9 cellular contexts compared by ENCODE assay signal in genomic region chr1:23561813-23562100, GRCh38. TPM values are rescaled to one million over a fixed set of nuclear protein-coding genes. Genes with fewer than 3 reads are reported as not detected.
DNase-seq lines count a peak whose midpoint lies in the region; TF ChIP-seq lines count a peak whose summit lies in the region.
"Had no signal": no experiment of that assay in that cellular context is flagged by ENCODE, and none has a peak within 500 bp of the region (broad histone marks: within the 10 kb centered on the region; RNA-seq: fewer than 3 reads in every experiment).

No MANE protein-coding gene starts in this region.

- H3K9me3 ChIP-seq in mucosa of stomach (ENCODE audit: control insufficient read depth, low read length) = no peaks in the 10 kb centered on the region
- no peaks in the 10 kb centered on the region for H3K9me3 ChIP-seq in effector memory CD4-positive, alpha-beta T cell (ENCODE audit: control insufficient read depth, low read length)

- CTCF ChIA-PET in activated CD4-positive, alpha-beta T cell treated with anti-CD3 and anti-CD28 coated beads, Interleukin-2, amount 10 ng/mL, durations not matched to agents 7 days and 5 days (lab: Charles Lee) = no interaction called here

- H3K36me3 ChIP-seq in mucosa of stomach (ENCODE audit: control insufficient read depth, insufficient read depth, low read length) = peaks cover 8% of the 10 kb centered on the region
- H3K36me3 ChIP-seq in effector memory CD4-positive, alpha-beta T cell (ENCODE audit: control insufficient read depth, insufficient read depth, low read length) = no peaks in the 10 kb centered on the region

- no peaks in the 10 kb centered on the region for H3K9me3 Mint-ChIP-seq in activated CD4-positive, alpha-beta T cell treated with anti-CD3 and anti-CD28 coated beads, Interleukin-2, amount 10 ng/mL, durations not matched to agents 7 days and 5 days
- H3K9me3 Mint-ChIP-seq in type B pancreatic cell = no peaks in the 10 kb centered on the region

- no peak for TF ChIP-seq CTCF in cardiac fibroblast (IDR thresholded peaks at IDR 0.05; ENCODE audit: low read depth, low read length)
- no peak for TF ChIP-seq CTCF in type B pancreatic cell (conservative IDR thresholded peaks at IDR 0.05)

- POLR2A ChIA-PET in activated CD4-positive, alpha-beta T cell treated with anti-CD3 and anti-CD28 coated beads, Interleukin-2, amount 10 ng/mL, durations not matched to agents 7 days and 5 days (lab: Charles Lee) = no interaction called here

- no peaks in the 10 kb centered on the region for H3K27me3 ChIP-seq in mucosa of stomach (ENCODE audit: control insufficient read depth, insufficient read depth, low read length)
- H3K27me3 ChIP-seq in effector memory CD4-positive, alpha-beta T cell (replicated peaks; ENCODE audit: control insufficient read depth, insufficient read depth, low read length, poor library complexity, severe bottlenecking) = no peaks in the 10 kb centered on the region

- peaks cover 55% of the 10 kb centered on the region for H3K4me1 ChIP-seq in mucosa of stomach (ENCODE audit: control insufficient read depth, insufficient read depth, low read length)
- H3K4me1 ChIP-seq in effector memory CD4-positive, alpha-beta T cell (ENCODE audit: control insufficient read depth, insufficient read depth, low read length, poor library complexity, severe bottlenecking) = peaks cover 8% of the 10 kb centered on the region

- H3K27ac Mint-ChIP-seq in activated CD4-positive, alpha-beta T cell treated with anti-CD3 and anti-CD28 coated beads, Interleukin-2, amount 10 ng/mL, durations not matched to agents 7 days and 5 days = peak overlapping the region; percentile 25
- peak overlapping the region; percentile 99 for H3K27ac Mint-ChIP-seq in type B pancreatic cell

- peaks cover 56% of the 10 kb centered on the region for H3K4me1 Mint-ChIP-seq in activated CD4-positive, alpha-beta T cell treated with anti-CD3 and anti-CD28 coated beads, Interleukin-2, amount 10 ng/mL, durations not matched to agents 7 days and 5 days
- H3K4me1 Mint-ChIP-seq in type B pancreatic cell (ENCODE audit: unreplicated experiment) = peaks cover 54% of the 10 kb centered on the region

- H3K4me3 ChIP-seq in cardiac fibroblast (replicated peaks in 1 of 2; ENCODE audit: low read depth in 2 of 2, low read length in 2 of 2) (no peak overlapping the region), mucosa of stomach (ENCODE audit: low read length) (no peak overlapping the region)
- no peak overlapping the region for H3K4me3 ChIP-seq in effector memory CD4-positive, alpha-beta T cell (ENCODE audit: insufficient read depth, low read depth, low read length, poor library complexity, severe bottlenecking)

- H3K9ac ChIP-seq in mucosa of stomach (ENCODE audit: low read length) = peak overlapping the region; percentile 57

- H3K4me3 Mint-ChIP-seq in activated CD4-positive, alpha-beta T cell treated with anti-CD3 and anti-CD28 coated beads, Interleukin-2, amount 10 ng/mL, durations not matched to agents 7 days and 5 days = no peak overlapping the region
- peak overlapping the region; percentile 94 for H3K4me3 Mint-ChIP-seq in type B pancreatic cell

- DNase-seq in activated CD4-positive, alpha-beta T cell treated with anti-CD3 and anti-CD28 coated beads, Interleukin-2, amount 10 ng/mL, durations not matched to agents 7 days and 5 days = no peak
- no peak for DNase-seq in activated CD4-positive, alpha-beta T cell treated with anti-CD3 and anti-CD28 coated beads for 48 hours
- DNase-seq in cardiac fibroblast (ENCODE audit: low read depth in 2 of 2) (peak; percentile 60 to 68), type B pancreatic cell (ENCODE audit: extremely low spot score, unreplicated experiment) (no peak), NOMO-1 (lab: John Stamatoyannopoulos, UW; ENCODE audit: unreplicated experiment in 2 of 2) (no peak)
- DNase-seq in effector memory CD4-positive, alpha-beta T cell = no peak
- DNase-seq in activated CD4-positive, CD25-positive, alpha-beta regulatory T cell treated with anti-CD3 and anti-CD28 coated beads, Interleukin-2, amount 50 U/mL, for 72 hours = no peak
- DNase-seq: stimulated activated CD4-positive, alpha-beta T cell treated with anti-CD3 and anti-CD28 coated beads, Interleukin-4, amount 100 ng/mL, for 1 hour had no signal

- peaks cover 42% of the 10 kb centered on the region for H3K27me3 Mint-ChIP-seq in activated CD4-positive, alpha-beta T cell treated with anti-CD3 and anti-CD28 coated beads, Interleukin-2, amount 10 ng/mL, durations not matched to agents 7 days and 5 days
- peaks cover 3% of the 10 kb centered on the region for H3K27me3 Mint-ChIP-seq in type B pancreatic cell

- no peak overlapping the region for H3K27ac ChIP-seq in effector memory CD4-positive, alpha-beta T cell (ENCODE audit: insufficient read depth, low read length, poor library complexity, severe bottlenecking)

- peaks cover 21% of the 10 kb centered on the region for H3K36me3 Mint-ChIP-seq in activated CD4-positive, alpha-beta T cell treated with anti-CD3 and anti-CD28 coated beads, Interleukin-2, amount 10 ng/mL, durations not matched to agents 7 days and 5 days (ENCODE audit: low read depth)
- H3K36me3 Mint-ChIP-seq in type B pancreatic cell = peaks cover 11% of the 10 kb centered on the region

RNA-seq across cellular contexts. Expression of gene ID3, which starts 2.5 kb away (rescaled TPM):
- total RNA-seq in activated CD4-positive, alpha-beta T cell treated with anti-CD3 and anti-CD28 coated beads, Interleukin-2, amount 10 ng/mL, durations not matched to agents 7 days and 5 days = 10 to 100 TPM; 62.7 to 65.2 TPM
- total RNA-seq in type B pancreatic cell (ENCODE audit: low replicate concordance) = 240 and 495 TPM in 2 replicates

RNA-seq across cellular contexts. Expression of gene E2F2, which starts 30.7 kb away (rescaled TPM):
- total RNA-seq in activated CD4-positive, alpha-beta T cell treated with anti-CD3 and anti-CD28 coated beads, Interleukin-2, amount 10 ng/mL, durations not matched to agents 7 days and 5 days = 100 to 1,000 TPM; 107 to 112 TPM
- 8.4 and 9.4 TPM in 2 replicates for total RNA-seq in type B pancreatic cell (ENCODE audit: low replicate concordance)

Comparison
In these comparisons a context has a peak if more than half of its experiments do, and no peak if none do; other contexts are left out.
1. DNase-seq: peak in cardiac fibroblast (2 of 2); none in activated CD4-positive, alpha-beta T cell treated with anti-CD3 and anti-CD28 coated beads, Interleukin-2, amount 10 ng/mL, durations not matched to agents 7 days and 5 days (single experiment), activated CD4-positive, alpha-beta T cell treated with anti-CD3 and anti-CD28 coated beads for 48 hours (single experiment), type B pancreatic cell (single experiment), effector memory CD4-positive, alpha-beta T cell (0 of 3), NOMO-1 (0 of 2) and activated CD4-positive, CD25-positive, alpha-beta regulatory T cell treated with anti-CD3 and anti-CD28 coated beads, Interleukin-2, amount 50 U/mL, for 72 hours (single experiment).
2. RNA of gene E2F2, which starts 30.7 kb away (total RNA-seq): 107 to 112 TPM in activated CD4-positive, alpha-beta T cell treated with anti-CD3 and anti-CD28 coated beads, Interleukin-2, amount 10 ng/mL, durations not matched to agents 7 days and 5 days; 8.4 to 9.4 TPM in type B pancreatic cell; every median in the first group is over 10 times any median in the second.